In the genomic region with DNA sequence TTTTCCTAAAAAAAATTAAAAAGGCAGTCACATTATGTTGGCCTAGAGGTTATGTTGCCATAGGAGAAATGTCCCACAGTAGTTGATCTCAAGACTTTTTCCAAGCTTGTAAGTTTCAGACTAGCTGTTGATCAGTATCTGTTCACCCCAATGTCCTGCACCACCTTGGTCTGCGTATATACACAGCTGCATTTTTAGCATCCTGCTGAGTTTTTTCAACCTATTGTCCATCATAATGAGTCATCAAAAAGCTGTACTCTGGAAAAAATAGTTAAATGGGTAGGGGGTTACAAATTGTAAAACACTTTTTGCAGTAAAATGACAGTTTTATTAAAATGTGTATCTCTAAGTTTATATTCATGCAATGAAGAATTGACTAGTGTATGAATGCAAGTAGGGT, we compare ENCODE assay signal across 20 cellular contexts. TPM values are rescaled to one million over a fixed set of nuclear protein-coding genes. Genes with fewer than 3 reads are reported as not detected.
A peak's percentile ranks its signal among the peaks of the same experiment; 100 is the strongest.
DNase-seq lines count a peak whose midpoint lies in the region; ATAC-seq, FAIRE-seq and TF ChIP-seq lines count a peak whose summit lies in the region.
"Had no signal": no experiment of that assay in that cellular context is flagged by ENCODE, and none has a peak within 500 bp of the region (broad histone marks: within the 10 kb centered on the region; RNA-seq: fewer than 3 reads in every experiment).

No MANE protein-coding gene starts in this region.

- H3F3A ChIP-seq in GM23248 (ENCODE audit: insufficient read depth) = no peaks in the 10 kb centered on the region

- no peak overlapping the region for H3K9ac ChIP-seq in GM23248
- H3K9ac ChIP-seq: SK-N-SH had no signal

- H2AFZ ChIP-seq in GM23248 = no peak overlapping the region

- in situ Hi-C loops in GM23248 (cut with MboI) = no loop called here

- intact Hi-C loops in esophagus squamous epithelium (cut with DNase I) (no loop called here), pancreas (cut with DNase I) (no loop called here)

- peaks cover 26% of the 10 kb centered on the region; the same call in 1 of the 2 replicates for H3K36me3 ChIP-seq in GM23248 (ENCODE audit: low read depth)
- peaks cover 0 to 84% (median 0%) of the 10 kb centered on the region in 3 donors for H3K36me3 ChIP-seq in esophagus squamous epithelium
- H3K36me3 ChIP-seq in pancreas = peaks cover 0 to 5% (median 4%) of the 10 kb centered on the region in 3 donors

- no peak for TF ChIP-seq CTCF in esophagus squamous epithelium (IDR thresholded peaks at IDR 0.05)
- TF ChIP-seq CTCF in pancreas (IDR thresholded peaks at IDR 0.05) = no peak

- no peak for FAIRE-seq in pancreas (lab: Jason Lieb, UNC)
- FAIRE-seq: HTR-8/SVneo had no signal

- H3K4me2 ChIP-seq in GM23248 (ENCODE audit: unreplicated experiment) = no peak overlapping the region
- H3K4me2 ChIP-seq: SK-N-SH had no signal

- no peaks in the 10 kb centered on the region for H3K27me3 ChIP-seq in GM23248 (replicated peaks; ENCODE audit: insufficient read depth)
- no peaks in the 10 kb centered on the region for H3K27me3 ChIP-seq in esophagus squamous epithelium
- H3K27me3 ChIP-seq in pancreas = no peaks in the 10 kb centered on the region
- H3K27me3 ChIP-seq: Peyer's patch had no signal

- H4K20me1 ChIP-seq in GM23248 (ENCODE audit: insufficient read depth) = no peaks in the 10 kb centered on the region

- peak; percentile 40 for DNase-seq in ELR (ENCODE audit: low read depth)
- peak; percentile 5 for DNase-seq in NCI-H146 treated with DMSO at 0.1 percent for 48 hours (lab: John Stamatoyannopoulos, UW; ENCODE audit: unreplicated experiment)
- DNase-seq in brain pericyte (ENCODE audit: low read depth, low spot score) = peak; percentile 3
- peak; percentile 18 for DNase-seq in glomerular endothelial cell (ENCODE audit: extremely low read depth, low read depth, low spot score)
- DNase-seq in NCI-H2107 treated with DMSO at 0.1 percent for 48 hours (lab: John Stamatoyannopoulos, UW; ENCODE audit: unreplicated experiment) = no peak
- DNase-seq in GM23248 = no peak
- no peak for DNase-seq in esophagus squamous epithelium (lab: John Stamatoyannopoulos, UW)
- DNase-seq in pancreas = no peak
- DNase-seq: ACHN, AML-193, Caco-2, H9, NCI-H1436, NCI-H2081, NCI-H2227 treated with DMSO at 0.1 percent for 48 hours, NCI-H524, Peyer's patch, Right ventricle myocardium superior, SK-N-SH had no signal

- no peak for TF ChIP-seq POLR2A in esophagus squamous epithelium (IDR thresholded peaks at IDR 0.05)

- H3K9me2 ChIP-seq in GM23248 (ENCODE audit: insufficient read depth) = no peaks in the 10 kb centered on the region
- H3K9me2 ChIP-seq: SK-N-SH had no signal

- H3K79me2 ChIP-seq in GM23248 (ENCODE audit: insufficient read depth) = no peaks in the 10 kb centered on the region

- H3K4me1 ChIP-seq in GM23248 (ENCODE audit: insufficient read depth) (peaks cover 10% of the 10 kb centered on the region; the same call in 1 of the 2 replicates), esophagus squamous epithelium (no peaks in the 10 kb centered on the region), pancreas (no peaks in the 10 kb centered on the region)
- H3K4me1 ChIP-seq: Peyer's patch had no signal

- no peak overlapping the region for H3K27ac ChIP-seq in GM23248
- H3K27ac ChIP-seq in esophagus squamous epithelium = no peak overlapping the region
- H3K27ac ChIP-seq in pancreas = no peak overlapping the region
- H3K27ac ChIP-seq: Peyer's patch had no signal

- no peaks in the 10 kb centered on the region for H3K9me3 ChIP-seq in GM23248 (ENCODE audit: low read depth)
- H3K9me3 ChIP-seq in esophagus squamous epithelium = no peaks in the 10 kb centered on the region
- no peaks in the 10 kb centered on the region for H3K9me3 ChIP-seq in pancreas
- H3K9me3 ChIP-seq: Caco-2, Peyer's patch, SK-N-SH had no signal

- no peak overlapping the region for H3K4me3 ChIP-seq in GM23248
- no peak overlapping the region for H3K4me3 ChIP-seq in esophagus squamous epithelium
- no peak overlapping the region for H3K4me3 ChIP-seq in pancreas
- H3K4me3 ChIP-seq: Peyer's patch had no signal

- WGBS in GM23248 (ENCODE audit: low coverage in 1 of 2, low lambda C conversion rate in 2 of 2, missing lambda C conversion rate in 2 of 2), 2 experiments = 97 to 100% methylated on average over 1 of the region's 1 CpG
- 82 to 88% methylated on average over 1 of the region's 1 CpG for WGBS in esophagus squamous epithelium, 2 donors
- WGBS in pancreas, 2 donors = 95 to 97% methylated on average over 1 of the region's 1 CpG

- ATAC-seq in pancreas = no peak

RNA-seq across cellular contexts. Expression of a gene that starts 53.2 kb away (rescaled TPM):
- 1.7 and 2.3 TPM in 2 replicates for total RNA-seq in glomerular endothelial cell
- total RNA-seq in GM23248 (2014; rRNA removed; shearing (Covaris generic)) = 5.8 and 6.7 TPM in 2 replicates
- 11.0 and 12.3 TPM in 2 replicates for polyA plus RNA-seq in GM23248 (2016; fragmentation: Nextera tagmentation; extraction: Ambion mirVana)
- total RNA-seq in esophagus squamous epithelium = 10 to 100 TPM in 2 of 4 donors, 1 to 10 TPM in 2; 5.9 to 12.6 (median 9.1) TPM
- total RNA-seq in pancreas = under 1 TPM in 5 of 6 donors, not detected in 1; 0.19 to 0.87 (median 0.37) TPM
- polyA plus RNA-seq in pancreas = under 1 TPM; 0.16 to 0.27 TPM
- total RNA-seq: Right ventricle myocardium superior had no signal

Comparison
In these comparisons a context has a peak if more than half of its experiments do, and no peak if none do; other contexts are left out.
1. DNase-seq: peak in ELR (single experiment), NCI-H146 treated with DMSO at 0.1 percent for 48 hours (single experiment), brain pericyte (single experiment) and glomerular endothelial cell (single experiment); none in NCI-H2107 treated with DMSO at 0.1 percent for 48 hours (single experiment), GM23248 (single experiment), esophagus squamous epithelium (single experiment) and pancreas (0 of 6).